ENCODE assay signal across 17 cellular contexts in genomic region chr1:53308512-53308911, GRCh38. TPM values are rescaled to one million over a fixed set of nuclear protein-coding genes. Genes with fewer than 3 reads are reported as not detected.
DNase-seq lines count a peak whose midpoint lies in the region; ATAC-seq and TF ChIP-seq lines count a peak whose summit lies in the region.
"Had no signal": no experiment of that assay in that cellular context is flagged by ENCODE, and none has a peak within 500 bp of the region (broad histone marks: within the 10 kb centered on the region; RNA-seq: fewer than 3 reads in every experiment).

No MANE protein-coding gene starts in this region.

- H3K36me3 ChIP-seq in neural cell (ENCODE audit: insufficient read depth, low read length), result no peaks in the 10 kb centered on the region

- H3K36me3 Mint-ChIP-seq in activated CD4-positive, alpha-beta T cell treated with anti-CD3 and anti-CD28 coated beads for 36 hours (ENCODE audit: low read depth), result peaks cover 8% of the 10 kb centered on the region
- peaks cover 20% of the 10 kb centered on the region for H3K36me3 Mint-ChIP-seq in activated T-helper 17 cell treated with anti-CD3 and anti-CD28 coated beads, Interleukin-2, amount 50 U/mL, for 72 hours (ENCODE audit: low read depth)
- peaks cover 31% of the 10 kb centered on the region for H3K36me3 Mint-ChIP-seq in activated T-helper 2 cell treated with anti-CD3 and anti-CD28 coated beads, Interferon-gamma antibody, Interleukin-2, Interleukin-4, amounts not matched to agents 10 μg/mL and 5 μg/mL and 100 μg/mL, durations not matched to agents 14 hours and 24 hours and 36 hours (ENCODE audit: low read depth)
- H3K36me3 Mint-ChIP-seq: CD8-positive, alpha-beta T cell had no signal

- H4K20me1 ChIP-seq in neural cell (ENCODE audit: insufficient read depth), result no peaks in the 10 kb centered on the region

- H3K27me3 ChIP-seq in neural cell (ENCODE audit: insufficient read depth, low read depth, low read length), result no peaks in the 10 kb centered on the region
- H3K27me3 ChIP-seq: BLaER1, MG63 had no signal

- peaks cover 36% of the 10 kb centered on the region for H3K79me2 ChIP-seq in neural cell (replicated peaks; ENCODE audit: insufficient read depth, low read length)

- no peak overlapping the region for H3K27ac Mint-ChIP-seq in activated CD4-positive, alpha-beta T cell treated with anti-CD3 and anti-CD28 coated beads for 36 hours
- peak overlapping the region; percentile 76 for H3K27ac Mint-ChIP-seq in activated T-helper 17 cell treated with anti-CD3 and anti-CD28 coated beads, Interleukin-2, amount 50 U/mL, for 72 hours
- H3K27ac Mint-ChIP-seq in activated T-helper 2 cell treated with anti-CD3 and anti-CD28 coated beads, Interferon-gamma antibody, Interleukin-2, Interleukin-4, amounts not matched to agents 10 μg/mL and 5 μg/mL and 100 μg/mL, durations not matched to agents 14 hours and 24 hours and 36 hours, result no peak overlapping the region
- H3K27ac Mint-ChIP-seq: CD8-positive, alpha-beta T cell had no signal

- no peaks in the 10 kb centered on the region for H3K9me3 ChIP-seq in neural cell (ENCODE audit: low read length)
- H3K9me3 ChIP-seq: BLaER1, MG63 had no signal

- CTCF ChIA-PET in activated CD4-positive, alpha-beta T cell treated with anti-CD3 and anti-CD28 coated beads for 36 hours (lab: Charles Lee), result no interaction called here

- POLR2A ChIA-PET in activated CD4-positive, alpha-beta T cell treated with anti-CD3 and anti-CD28 coated beads for 36 hours (lab: Charles Lee), result interaction anchor here (0.6 kb wide), 1 partner anchor 17 kb away, joined by 3 read pairs; no protein-coding TSS in a partner anchor

- no peaks in the 10 kb centered on the region for H3F3A ChIP-seq in neural cell (ENCODE audit: insufficient read depth, low read length, poor library complexity, severe bottlenecking)

- H3K27ac ChIP-seq in neural cell (ENCODE audit: low read length), result peak overlapping the region; percentile 42
- H3K27ac ChIP-seq: BLaER1, PC-9 had no signal

- no peak for TF ChIP-seq EP300 in neural cell (conservative IDR thresholded peaks at IDR 0.05; ENCODE audit: poor library complexity, severe bottlenecking)

- H3K9ac ChIP-seq in neural cell (ENCODE audit: low read length), result peak overlapping the region; percentile 23
- H3K9ac ChIP-seq: BLaER1 had no signal

- H3K4me3 Mint-ChIP-seq in activated CD4-positive, alpha-beta T cell treated with anti-CD3 and anti-CD28 coated beads for 36 hours, result no peak overlapping the region
- H3K4me3 Mint-ChIP-seq in activated T-helper 17 cell treated with anti-CD3 and anti-CD28 coated beads, Interleukin-2, amount 50 U/mL, for 72 hours, result no peak overlapping the region
- H3K4me3 Mint-ChIP-seq in activated T-helper 2 cell treated with anti-CD3 and anti-CD28 coated beads, Interferon-gamma antibody, Interleukin-2, Interleukin-4, amounts not matched to agents 10 μg/mL and 5 μg/mL and 100 μg/mL, durations not matched to agents 14 hours and 24 hours and 36 hours (ENCODE audit: low read depth), result no peak overlapping the region
- H3K4me3 Mint-ChIP-seq: CD8-positive, alpha-beta T cell had no signal

- H3K4me3 ChIP-seq in neural cell (ENCODE audit: low read length), result no peak overlapping the region
- H3K4me3 ChIP-seq: BLaER1, MG63, PC-9 had no signal

- peak; percentile 6 for ATAC-seq in activated CD4-positive, alpha-beta T cell treated with anti-CD3 and anti-CD28 coated beads for 36 hours
- ATAC-seq in activated T-helper 17 cell treated with anti-CD3 and anti-CD28 coated beads, Interleukin-2, amount 50 U/mL, for 72 hours (replicated peaks), result peak; percentile 56
- ATAC-seq in HG03442 (IDR thresholded peaks at IDR 0.05; ENCODE audit: unreplicated experiment), result no peak
- ATAC-seq: CD8-positive, alpha-beta T cell had no signal

- H3K4me2 ChIP-seq in neural cell (ENCODE audit: low read length), result no peak overlapping the region
- H3K4me2 ChIP-seq: PC-9 had no signal

- no peaks in the 10 kb centered on the region for H3K27me3 Mint-ChIP-seq in activated CD4-positive, alpha-beta T cell treated with anti-CD3 and anti-CD28 coated beads for 36 hours
- no peaks in the 10 kb centered on the region for H3K27me3 Mint-ChIP-seq in activated T-helper 17 cell treated with anti-CD3 and anti-CD28 coated beads, Interleukin-2, amount 50 U/mL, for 72 hours
- H3K27me3 Mint-ChIP-seq in activated T-helper 2 cell treated with anti-CD3 and anti-CD28 coated beads, Interferon-gamma antibody, Interleukin-2, Interleukin-4, amounts not matched to agents 10 μg/mL and 5 μg/mL and 100 μg/mL, durations not matched to agents 14 hours and 24 hours and 36 hours (ENCODE audit: low read depth), result no peaks in the 10 kb centered on the region

- no peak for TF ChIP-seq CTCF in neural cell (IDR thresholded peaks at IDR 0.05; ENCODE audit: poor library complexity, severe bottlenecking)

- intact Hi-C loops in activated CD4-positive, alpha-beta T cell treated with anti-CD3 and anti-CD28 coated beads for 36 hours (cut with DNase I, micrococcal nuclease), result no loop called here
- intact Hi-C loops in activated T-helper 2 cell treated with anti-CD3 and anti-CD28 coated beads, Interferon-gamma antibody, Interleukin-2, Interleukin-4, amounts not matched to agents 10 μg/mL and 5 μg/mL and 100 μg/mL, durations not matched to agents 14 hours and 24 hours and 36 hours (cut with micrococcal nuclease), result no loop called here

- peak; percentile 30 for DNase-seq in activated CD4-positive, alpha-beta T cell treated with anti-CD3 and anti-CD28 coated beads for 36 hours
- no peak for DNase-seq in activated CD4-positive, alpha-beta T cell treated with anti-CD3 and anti-CD28 coated beads, Interleukin-2, amount 50 U/mL, for 1 hour
- DNase-seq in NCI-H1694 (lab: John Stamatoyannopoulos, UW), result peak; percentile 55
- no peak for DNase-seq in activated T-helper 2 cell treated with anti-CD3 and anti-CD28 coated beads, Interferon-gamma antibody, Interleukin-2, Interleukin-4, amounts not matched to agents 10 μg/mL and 5 μg/mL and 100 μg/mL, durations not matched to agents 14 hours and 24 hours and 36 hours (ENCODE audit: low spot score)
- DNase-seq in T-helper 1 cell, result no peak
- DNase-seq: CD8-positive, alpha-beta T cell; IMR-90; Karpas-422; MG63; NCI-H1105 treated with DMSO at 0.1 percent for 48 hours; NCI-H187 treated with DMSO at 0.1 percent for 48 hours; NCI-H345; PC-9 had no signal

- H3K9me2 ChIP-seq in neural cell (ENCODE audit: insufficient read depth, low read length), result no peaks in the 10 kb centered on the region

- H2AFZ ChIP-seq in neural cell (ENCODE audit: low read depth, low read length), result no peak overlapping the region
- H2AFZ ChIP-seq: PC-9 had no signal

- no peak for TF ChIP-seq RAD21 in neural cell (conservative IDR thresholded peaks at IDR 0.05)

- H3K4me1 Mint-ChIP-seq in activated CD4-positive, alpha-beta T cell treated with anti-CD3 and anti-CD28 coated beads for 36 hours, result peaks cover 7% of the 10 kb centered on the region
- H3K4me1 Mint-ChIP-seq in activated T-helper 17 cell treated with anti-CD3 and anti-CD28 coated beads, Interleukin-2, amount 50 U/mL, for 72 hours, result peaks cover 6% of the 10 kb centered on the region
- peaks cover 11% of the 10 kb centered on the region for H3K4me1 Mint-ChIP-seq in activated T-helper 2 cell treated with anti-CD3 and anti-CD28 coated beads, Interferon-gamma antibody, Interleukin-2, Interleukin-4, amounts not matched to agents 10 μg/mL and 5 μg/mL and 100 μg/mL, durations not matched to agents 14 hours and 24 hours and 36 hours (ENCODE audit: low read depth)

- H3K9me3 Mint-ChIP-seq in activated CD4-positive, alpha-beta T cell treated with anti-CD3 and anti-CD28 coated beads for 36 hours (ENCODE audit: low read depth), result no peaks in the 10 kb centered on the region
- H3K9me3 Mint-ChIP-seq in activated T-helper 17 cell treated with anti-CD3 and anti-CD28 coated beads, Interleukin-2, amount 50 U/mL, for 72 hours, result no peaks in the 10 kb centered on the region
- H3K9me3 Mint-ChIP-seq in activated T-helper 2 cell treated with anti-CD3 and anti-CD28 coated beads, Interferon-gamma antibody, Interleukin-2, Interleukin-4, amounts not matched to agents 10 μg/mL and 5 μg/mL and 100 μg/mL, durations not matched to agents 14 hours and 24 hours and 36 hours, result no peaks in the 10 kb centered on the region
- H3K9me3 Mint-ChIP-seq: CD8-positive, alpha-beta T cell had no signal

TF ChIP-seq in neural cell, 6 proteins besides CTCF, POLR2A, EP300 and RAD21 (continues in another document):
- TF ChIP-seq EZH2 (IDR thresholded peaks at IDR 0.05; ENCODE audit: borderline replicate concordance, insufficient read depth, low read length, poor library complexity, severe bottlenecking), result no peak
- TF ChIP-seq TAF1 (IDR thresholded peaks at IDR 0.05; ENCODE audit: low read depth), result no peak
- no peak for TF ChIP-seq REST (IDR thresholded peaks at IDR 0.05; ENCODE audit: borderline replicate concordance)

RNA-seq across cellular contexts. Expression of gene LRP8, which starts 19.4 kb away (rescaled TPM):
- 10 to 100 TPM; 40.6 to 46.5 TPM for total RNA-seq in activated CD4-positive, alpha-beta T cell treated with anti-CD3 and anti-CD28 coated beads for 36 hours
- total RNA-seq in activated T-helper 17 cell treated with anti-CD3 and anti-CD28 coated beads, Interleukin-2, amount 50 U/mL, for 72 hours, result 10 to 100 TPM; 36.0 to 68.1 TPM
- 65.8 TPM in 2 replicates for polyA plus RNA-seq in neural cell
- 97.9 and 112 TPM in 2 replicates for polyA minus RNA-seq in neural cell
- 78.0 and 82.1 TPM in 2 replicates for total RNA-seq in activated T-helper 2 cell treated with anti-CD3 and anti-CD28 coated beads, Interferon-gamma antibody, Interleukin-2, Interleukin-4, amounts not matched to agents 10 μg/mL and 5 μg/mL and 100 μg/mL, durations not matched to agents 14 hours and 24 hours and 36 hours

Comparison
In these comparisons a context has a peak if more than half of its experiments do, and no peak if none do; other contexts are left out.
1. DNase-seq: peak in activated CD4-positive, alpha-beta T cell treated with anti-CD3 and anti-CD28 coated beads for 36 hours (single experiment) and NCI-H1694 (single experiment); none in activated CD4-positive, alpha-beta T cell treated with anti-CD3 and anti-CD28 coated beads, Interleukin-2, amount 50 U/mL, for 1 hour (single experiment), activated T-helper 2 cell treated with anti-CD3 and anti-CD28 coated beads, Interferon-gamma antibody, Interleukin-2, Interleukin-4, amounts not matched to agents 10 μg/mL and 5 μg/mL and 100 μg/mL, durations not matched to agents 14 hours and 24 hours and 36 hours (single experiment) and T-helper 1 cell (0 of 5).